ENCODE assay signal across 10 cellular contexts in genomic region chr5:10588779-10589447, GRCh38. TPM values are rescaled to one million over a fixed set of nuclear protein-coding genes. Genes with fewer than 3 reads are reported as not detected.
DNase-seq lines count a peak whose midpoint lies in the region; ATAC-seq and TF ChIP-seq lines count a peak whose summit lies in the region.
"Had no signal": no experiment of that assay in that cellular context is flagged by ENCODE, and none has a peak within 500 bp of the region (broad histone marks: within the 10 kb centered on the region; RNA-seq: fewer than 3 reads in every experiment).

No MANE protein-coding gene starts in this region.

- peaks cover 16% of the 10 kb centered on the region for H3K4me1 ChIP-seq in GM23338 (ENCODE audit: insufficient read depth)

- H3K9me2 ChIP-seq in GM23338 (ENCODE audit: insufficient read depth) = no peaks in the 10 kb centered on the region

- peaks cover 5% of the 10 kb centered on the region for H3K27me3 Mint-ChIP-seq in GM23338 (ENCODE audit: insufficient read depth, low read depth, poor library complexity)

- H3K4me3 Mint-ChIP-seq in GM23338 = no peak overlapping the region; the same call in 2 of the 3 replicates
- H3K4me3 Mint-ChIP-seq: CD8-positive, alpha-beta T cell had no signal

- H3K27ac Mint-ChIP-seq in GM23338 = no peak overlapping the region
- H3K27ac Mint-ChIP-seq: CD8-positive, alpha-beta T cell had no signal

- peak overlapping the region; percentile 21; the same call in 1 of the 2 replicates for H3K4me2 ChIP-seq in GM23338

- no peak overlapping the region for H3K4me3 ChIP-seq in GM23338

- H3K27me3 ChIP-seq in GM23338 (ENCODE audit: insufficient read depth) = no peaks in the 10 kb centered on the region

- peaks cover 4% of the 10 kb centered on the region; the same call in 1 of the 3 replicates for H3K36me3 Mint-ChIP-seq in GM23338 (ENCODE audit: low read depth)
- H3K36me3 Mint-ChIP-seq: CD8-positive, alpha-beta T cell had no signal

- TF ChIP-seq CTCF in GM23338 (conservative IDR thresholded peaks at IDR 0.05; ENCODE audit: low read depth in 2 of 2) = no peak

- H3K36me3 ChIP-seq in GM23338 (ENCODE audit: insufficient read depth) = no peaks in the 10 kb centered on the region; the same call in 1 of the 2 replicates

- peaks cover 2% of the 10 kb centered on the region; the same call in 1 of the 3 replicates for H3K9me3 Mint-ChIP-seq in GM23338

- no peak overlapping the region for H3K27ac ChIP-seq in GM23338 (ENCODE audit: low read depth)

- H2AFZ ChIP-seq in GM23338 = no peak overlapping the region

- H3K4me1 Mint-ChIP-seq in GM23338 = peaks cover 41% of the 10 kb centered on the region

- peak; percentile 29; the same call in 2 of the 3 replicates for ATAC-seq in GM23338
- ATAC-seq in HG02623 (IDR thresholded peaks at IDR 0.05; ENCODE audit: unreplicated experiment) = no peak
- no peak for ATAC-seq in HG03135 (IDR thresholded peaks at IDR 0.05; ENCODE audit: unreplicated experiment)
- ATAC-seq: CD8-positive, alpha-beta T cell had no signal

- H4K20me1 ChIP-seq in GM23338 (replicated peaks; ENCODE audit: insufficient read depth) = no peaks in the 10 kb centered on the region

- no peaks in the 10 kb centered on the region for H3K79me2 ChIP-seq in GM23338 (replicated peaks; ENCODE audit: insufficient read depth)

- DNase-seq in GF-D8 (lab: John Stamatoyannopoulos, UW) (peak; percentile 95), GM23338 (ENCODE audit: low spot score) (no peak), OCI-M2 (lab: John Stamatoyannopoulos, UW; ENCODE audit: unreplicated experiment) (peak; percentile 82), mesenteric fat pad (ENCODE audit: low spot score) (peak; percentile 35), T-helper 9 cell (no peak), COR-L47 (lab: John Stamatoyannopoulos, UW) (no peak)
- DNase-seq: activated T-cell treated with anti-CD3 and anti-CD28 coated beads, Interleukin-2, amount 50 U/mL, for 48 hours; CD8-positive, alpha-beta T cell had no signal

- H3F3A ChIP-seq in GM23338 (replicated peaks; ENCODE audit: low read depth) = no peaks in the 10 kb centered on the region

TF ChIP-seq in GM23338, 12 proteins besides CTCF, POLR2A, EP300 and RAD21:
- TF ChIP-seq CREB1 (CRISPR knock-in tag; IDR thresholded peaks at IDR 0.05; ENCODE audit: low read depth) (no peak), EZH2 (IDR thresholded peaks at IDR 0.05; ENCODE audit: low read depth, unreplicated experiment) (no peak), EZH2phosphoT487 (IDR thresholded peaks at IDR 0.05; ENCODE audit: unreplicated experiment) (no peak), ZNF114 (CRISPR knock-in tag; IDR thresholded peaks at IDR 0.05) (no peak), POLR2AphosphoS5 (IDR thresholded peaks at IDR 0.05; ENCODE audit: low read depth) (no peak), STAT1 (IDR thresholded peaks at IDR 0.05; ENCODE audit: unreplicated experiment) (no peak), ZNF331 (CRISPR knock-in tag; IDR thresholded peaks at IDR 0.05; ENCODE audit: low read depth) (no peak), JUNB (IDR thresholded peaks at IDR 0.05; ENCODE audit: unreplicated experiment) (no peak), NANOG (IDR thresholded peaks at IDR 0.05; ENCODE audit: borderline replicate concordance) (no peak), ZNF462 (CRISPR knock-in tag; IDR thresholded peaks at IDR 0.05) (no peak)
- TF ChIP-seq, protein P1, sequence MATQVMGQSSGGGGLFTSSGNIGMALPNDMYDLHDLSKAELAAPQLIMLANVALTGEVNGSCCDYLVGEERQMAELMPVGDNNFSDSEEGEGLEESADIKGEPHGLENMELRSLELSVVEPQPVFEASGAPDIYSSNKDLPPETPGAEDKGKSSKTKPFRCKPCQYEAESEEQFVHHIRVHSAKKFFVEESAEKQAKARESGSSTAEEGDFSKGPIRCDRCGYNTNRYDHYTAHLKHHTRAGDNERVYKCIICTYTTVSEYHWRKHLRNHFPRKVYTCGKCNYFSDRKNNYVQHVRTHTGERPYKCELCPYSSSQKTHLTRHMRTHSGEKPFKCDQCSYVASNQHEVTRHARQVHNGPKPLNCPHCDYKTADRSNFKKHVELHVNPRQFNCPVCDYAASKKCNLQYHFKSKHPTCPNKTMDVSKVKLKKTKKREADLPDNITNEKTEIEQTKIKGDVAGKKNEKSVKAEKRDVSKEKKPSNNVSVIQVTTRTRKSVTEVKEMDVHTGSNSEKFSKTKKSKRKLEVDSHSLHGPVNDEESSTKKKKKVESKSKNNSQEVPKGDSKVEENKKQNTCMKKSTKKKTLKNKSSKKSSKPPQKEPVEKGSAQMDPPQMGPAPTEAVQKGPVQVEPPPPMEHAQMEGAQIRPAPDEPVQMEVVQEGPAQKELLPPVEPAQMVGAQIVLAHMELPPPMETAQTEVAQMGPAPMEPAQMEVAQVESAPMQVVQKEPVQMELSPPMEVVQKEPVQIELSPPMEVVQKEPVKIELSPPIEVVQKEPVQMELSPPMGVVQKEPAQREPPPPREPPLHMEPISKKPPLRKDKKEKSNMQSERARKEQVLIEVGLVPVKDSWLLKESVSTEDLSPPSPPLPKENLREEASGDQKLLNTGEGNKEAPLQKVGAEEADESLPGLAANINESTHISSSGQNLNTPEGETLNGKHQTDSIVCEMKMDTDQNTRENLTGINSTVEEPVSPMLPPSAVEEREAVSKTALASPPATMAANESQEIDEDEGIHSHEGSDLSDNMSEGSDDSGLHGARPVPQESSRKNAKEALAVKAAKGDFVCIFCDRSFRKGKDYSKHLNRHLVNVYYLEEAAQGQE (IDR thresholded peaks at IDR 0.05; ENCODE audit: unreplicated experiment) = no peak
- TF ChIP-seq, protein P2, sequence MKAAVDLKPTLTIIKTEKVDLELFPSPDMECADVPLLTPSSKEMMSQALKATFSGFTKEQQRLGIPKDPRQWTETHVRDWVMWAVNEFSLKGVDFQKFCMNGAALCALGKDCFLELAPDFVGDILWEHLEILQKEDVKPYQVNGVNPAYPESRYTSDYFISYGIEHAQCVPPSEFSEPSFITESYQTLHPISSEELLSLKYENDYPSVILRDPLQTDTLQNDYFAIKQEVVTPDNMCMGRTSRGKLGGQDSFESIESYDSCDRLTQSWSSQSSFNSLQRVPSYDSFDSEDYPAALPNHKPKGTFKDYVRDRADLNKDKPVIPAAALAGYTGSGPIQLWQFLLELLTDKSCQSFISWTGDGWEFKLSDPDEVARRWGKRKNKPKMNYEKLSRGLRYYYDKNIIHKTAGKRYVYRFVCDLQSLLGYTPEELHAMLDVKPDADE (IDR thresholded peaks at IDR 0.05) = no peak

RNA-seq across cellular contexts. Expression of gene ANKRD33B, which starts 25.0 kb away (rescaled TPM):
- 13.0 and 15.4 TPM in 2 replicates for total RNA-seq in GM23338 (2014; rRNA removed; shearing (Covaris generic))
- polyA plus RNA-seq in GM23338 (2016; fragmentation: Nextera tagmentation; extraction: Ambion mirVana) = 2.7 and 2.9 TPM in 2 replicates
- 5.7 TPM for total RNA-seq in mesenteric fat pad

Comparison
In these comparisons a context has a peak if more than half of its experiments do, and no peak if none do; other contexts are left out.
1. DNase-seq: peak in GF-D8 (single experiment), OCI-M2 (single experiment) and mesenteric fat pad (single experiment); none in GM23338 (single experiment), T-helper 9 cell (single experiment) and COR-L47 (single experiment).